In genomic region chr11:101860694-101861371, GRCh38 we compare ENCODE assay signal across 8 cellular contexts. TPM values are rescaled to one million over a fixed set of nuclear protein-coding genes. Genes with fewer than 3 reads are reported as not detected.
DNase-seq lines count a peak whose midpoint lies in the region; ATAC-seq and TF ChIP-seq lines count a peak whose summit lies in the region.

No MANE protein-coding gene starts in this region.

- H3K27ac ChIP-seq in A673 (ENCODE audit: low read depth, low read length, poor library complexity, severe bottlenecking): no peak overlapping the region
- H3K27ac ChIP-seq in HCT116 (ENCODE audit: low read depth, low read length): no peak overlapping the region
- H3K27ac ChIP-seq in lung (ENCODE audit: low read depth in 1 of 2, low read length in 1 of 2): no peak overlapping the region
- H3K27ac ChIP-seq in thyroid gland: no peak overlapping the region

- peak; percentile 80 for TF ChIP-seq RAD21 in HCT116 (IDR thresholded peaks at IDR 0.05; ENCODE audit: low read depth)

- H3K4me3 Mint-ChIP-seq in T-helper 17 cell: no peak overlapping the region
- no peak overlapping the region for H3K4me3 Mint-ChIP-seq in effector memory CD8-positive, alpha-beta T cell

- H3K4me1 ChIP-seq in A673 (ENCODE audit: insufficient read depth, low read length, poor library complexity, severe bottlenecking) (peaks cover 10% of the 10 kb centered on the region), HCT116 (ENCODE audit: control insufficient read depth in 1 of 2, insufficient read depth in 2 of 2, low read length in 2 of 2) (peaks cover 0 to 38% of the 10 kb centered on the region in 2 experiments; a peak in 2 of 4 replicates), Loucy (ENCODE audit: insufficient read depth, low read length, poor library complexity, severe bottlenecking) (no peaks in the 10 kb centered on the region), lung (ENCODE audit: control insufficient read depth in 2 of 2, insufficient read depth in 2 of 2, low read length in 2 of 2) (no peaks in the 10 kb centered on the region), thyroid gland (no peaks in the 10 kb centered on the region)

- BruUV-seq in A673 (replicated peaks; lab: Mats Ljungman, UMichigan) (no TSS peak), HCT116 (replicated peaks; lab: Mats Ljungman, UMichigan) (no TSS peak)

- POLR2A ChIA-PET in A673 (lab: Charles Lee; ENCODE audit: low non-redundant PET) (interaction anchor here (0.5 kb wide), 1 partner anchor 598 kb away, joined by 4 read pairs; no protein-coding TSS in a partner anchor), HCT116 (lab: Charles Lee) (interaction anchor here (0.7 to 4.2 kb wide), 4 partner anchors 14 to 390 kb away, joined by 3 to 28 read pairs (median 4); no protein-coding TSS in a partner anchor)

- H3K4me3 ChIP-seq in A673 (ENCODE audit: low read depth, low read length, poor library complexity, severe bottlenecking) (no peak overlapping the region), GM12864 (ENCODE audit: low read depth, low read length) (no peak overlapping the region), HCT116 (replicated peaks in 1 of 2; ENCODE audit: low read depth in 1 of 2, low read length in 2 of 2) (no peak overlapping the region), Loucy (ENCODE audit: low read length, poor library complexity, severe bottlenecking) (peak overlapping the region; percentile 27), lung (no peak overlapping the region), thyroid gland (replicated peaks in 1 of 3) (no peak overlapping the region)

- peaks cover 4% of the 10 kb centered on the region for H3K9me3 ChIP-seq in A673 (ENCODE audit: low read depth, low read length, poor library complexity, severe bottlenecking)
- no peaks in the 10 kb centered on the region for H3K9me3 ChIP-seq in HCT116 (ENCODE audit: control insufficient read depth in 1 of 2, insufficient read depth in 1 of 2, low read depth in 1 of 2, low read length in 2 of 2)
- H3K9me3 ChIP-seq in Loucy (ENCODE audit: insufficient read depth, low read depth, low read length): no peaks in the 10 kb centered on the region
- no peaks in the 10 kb centered on the region for H3K9me3 ChIP-seq in T-helper 17 cell (ENCODE audit: control insufficient read depth, low read length, poor library complexity, severe bottlenecking)
- H3K9me3 ChIP-seq in lung (ENCODE audit: control insufficient read depth in 2 of 2, insufficient read depth in 1 of 2, low read length in 1 of 2): no peaks in the 10 kb centered on the region
- no peaks in the 10 kb centered on the region for H3K9me3 ChIP-seq in thyroid gland

- H3K9me2 ChIP-seq in HCT116 (ENCODE audit: insufficient read depth) (no peaks in the 10 kb centered on the region), Loucy (replicated peaks; ENCODE audit: low read depth, low read length) (no peaks in the 10 kb centered on the region)

- H3K79me2 ChIP-seq in HCT116 (ENCODE audit: insufficient read depth, low read length) (no peaks in the 10 kb centered on the region), Loucy (ENCODE audit: insufficient read depth, low read length) (no peaks in the 10 kb centered on the region)

- H3K27me3 ChIP-seq in A673 (replicated peaks; ENCODE audit: insufficient read depth, low read depth, low read length, poor library complexity) (no peaks in the 10 kb centered on the region), HCT116 (ENCODE audit: insufficient read depth, low read length) (no peaks in the 10 kb centered on the region), Loucy (ENCODE audit: insufficient read depth, low read length, poor library complexity, severe bottlenecking) (no peaks in the 10 kb centered on the region), lung (ENCODE audit: control insufficient read depth, insufficient read depth) (no peaks in the 10 kb centered on the region), thyroid gland (no peaks in the 10 kb centered on the region)

- H3K9ac ChIP-seq in HCT116 (ENCODE audit: low read length) (no peak overlapping the region), Loucy (ENCODE audit: low read depth, low read length, poor library complexity, severe bottlenecking) (no peak overlapping the region)

- TF ChIP-seq CTCF in A673 (conservative IDR thresholded peaks at IDR 0.05; ENCODE audit: low read depth, low read length) (peak; percentile 88), GM12864 (IDR thresholded peaks at IDR 0.05; ENCODE audit: low read depth, low read length, missing control alignments) (peak; percentile 66), HCT116 (IDR thresholded peaks at IDR 0.05 in 2 of 3, conservative IDR thresholded peaks at IDR 0.05 in 1 of 3; ENCODE audit: borderline replicate concordance in 1 of 3, insufficient read depth in 1 of 3, low read depth in 2 of 3, low read length in 2 of 3) (peak; percentile 78 to 81 (median 81)), Loucy (conservative IDR thresholded peaks at IDR 0.05; ENCODE audit: low read length) (peak; percentile 85), lung (IDR thresholded peaks at IDR 0.05; ENCODE audit: control extremely low read depth, extremely low read depth) (peak; percentile 48), thyroid gland (IDR thresholded peaks at IDR 0.05) (peak in 5 of 6 experiments; percentile 42 to 81 (median 64))

- H3K36me3 ChIP-seq in A673 (ENCODE audit: insufficient read depth, low read length, poor library complexity, severe bottlenecking): no peaks in the 10 kb centered on the region
- no peaks in the 10 kb centered on the region for H3K36me3 ChIP-seq in HCT116 (ENCODE audit: control insufficient read depth in 1 of 2, insufficient read depth in 2 of 2, low read length in 2 of 2)
- no peaks in the 10 kb centered on the region for H3K36me3 ChIP-seq in Loucy (ENCODE audit: insufficient read depth, low read length)
- H3K36me3 ChIP-seq in lung (ENCODE audit: control insufficient read depth in 2 of 2, insufficient read depth in 2 of 2, low read length in 2 of 2): no peaks in the 10 kb centered on the region
- H3K36me3 ChIP-seq in thyroid gland: no peaks in the 10 kb centered on the region

- TF ChIP-seq POLR2A in HCT116 (IDR thresholded peaks at IDR 0.05; ENCODE audit: borderline replicate concordance, extremely low read depth, insufficient read depth, insufficient read length): no peak
- no peak for TF ChIP-seq POLR2A in thyroid gland (IDR thresholded peaks at IDR 0.05)

- no peak overlapping the region for H3K27ac Mint-ChIP-seq in T-helper 17 cell
- no peak overlapping the region for H3K27ac Mint-ChIP-seq in effector memory CD8-positive, alpha-beta T cell

- 31 to 36% methylated on average over 9 of the region's 9 CpGs for WGBS in lung, 2 donors
- WGBS in thyroid gland, 2 donors: 25 to 43% methylated on average over 9 of the region's 9 CpGs

- H3K9me3 Mint-ChIP-seq in effector memory CD8-positive, alpha-beta T cell: no peaks in the 10 kb centered on the region

- CTCF ChIA-PET in A673 (lab: Charles Lee) (interaction anchor here (0.5 to 3.4 kb wide), 8 partner anchors 9 to 154 kb away, joined by 3 to 54 read pairs (median 6); no protein-coding TSS in a partner anchor), HCT116 (lab: Charles Lee) (interaction anchor here (0.7 to 5.9 kb wide), 18 partner anchors 9 to 806 kb away, joined by 3 to 195 read pairs (median 4); no protein-coding TSS in a partner anchor)

- peak overlapping the region; percentile 91 for H2AFZ ChIP-seq in HCT116 (ENCODE audit: low read depth, low read length, poor library complexity, severe bottlenecking)
- peak overlapping the region; percentile 71 for H2AFZ ChIP-seq in Loucy (ENCODE audit: low read length)

- ATAC-seq in HCT116 (peak; percentile 96), T-helper 17 cell (peak; percentile 75), lung (ENCODE audit: insufficient read depth, low FRiP score) (no peak)
- peak; percentile 68 for ATAC-seq in effector memory CD8-positive, alpha-beta T cell (replicated peaks)

- peaks cover 3% of the 10 kb centered on the region for H3K4me1 Mint-ChIP-seq in T-helper 17 cell
- H3K4me1 Mint-ChIP-seq in effector memory CD8-positive, alpha-beta T cell (ENCODE audit: low read depth in 2 of 2): no peaks in the 10 kb centered on the region

- H3K4me2 ChIP-seq in HCT116 (ENCODE audit: low read length): peak overlapping the region; percentile 31
- H3K4me2 ChIP-seq in Loucy (ENCODE audit: low read depth, low read length, poor library complexity, severe bottlenecking): peak overlapping the region; percentile 30

- RAD21 ChIA-PET in HCT116 (lab: Charles Lee; ENCODE audit: low non-redundant PET in 1 of 2, low total read pairs in 2 of 2, uncharacterized antibody in 2 of 2, unreplicated experiment in 2 of 2): interaction anchor here (0.7 to 3.8 kb wide), 5 partner anchors 147 to 806 kb away, joined by 3 to 21 read pairs (median 3); no protein-coding TSS in a partner anchor

- peak; percentile 74 for DNase-seq in A673 (ENCODE audit: low spot score)
- DNase-seq in GM12864 (ENCODE audit: low read depth): no peak
- peak; percentile 57 for DNase-seq in HCT116 (ENCODE audit: low read depth, low spot score)
- DNase-seq in T-helper 17 cell: peak in 1 of 3 donors; percentile 4
- peak; percentile 4 to 9 (median 4) for DNase-seq in effector memory CD8-positive, alpha-beta T cell
- DNase-seq in lung (ENCODE audit: low spot score): peak; percentile 46
- peak; percentile 40 to 42 for DNase-seq in thyroid gland

- H3K36me3 Mint-ChIP-seq in T-helper 17 cell (ENCODE audit: low read depth): no peaks in the 10 kb centered on the region
- no peaks in the 10 kb centered on the region for H3K36me3 Mint-ChIP-seq in effector memory CD8-positive, alpha-beta T cell (ENCODE audit: insufficient read depth)

- peaks cover 17% of the 10 kb centered on the region for H3K27me3 Mint-ChIP-seq in T-helper 17 cell
- H3K27me3 Mint-ChIP-seq in effector memory CD8-positive, alpha-beta T cell: peaks cover 9 to 11% of the 10 kb centered on the region in 2 donors

- H3F3A ChIP-seq in Loucy (ENCODE audit: low read depth): no peaks in the 10 kb centered on the region

- no peaks in the 10 kb centered on the region for H4K20me1 ChIP-seq in HCT116 (ENCODE audit: insufficient read depth)
- no peaks in the 10 kb centered on the region for H4K20me1 ChIP-seq in Loucy (ENCODE audit: insufficient read depth, low read length, poor library complexity, severe bottlenecking)

- intact Hi-C loops in A673 (cut with micrococcal nuclease; ENCODE audit: unreplicated experiment) (loop anchor here (2.0 to 10.0 kb wide), 3 partner anchors 146 to 754 kb away; no protein-coding TSS in a partner anchor), HCT116 (cut with micrococcal nuclease) (loop anchor here (1.0 to 10.0 kb wide), 3 partner anchors 146 to 806 kb away; partner anchors contain the start of gene BIRC2), thyroid gland (cut with DNase I) (loop anchor here (5.0 kb wide), 1 partner anchor 146 kb away; no protein-coding TSS in a partner anchor)

RNA-seq across cellular contexts. Expression of gene CEP126, which starts 54.0 kb away (rescaled TPM):
- total RNA-seq in A673 (2021): 2.3 and 3.1 TPM in 2 replicates
- total RNA-seq in HCT116 (2021; ENCODE audit: unreplicated experiment): 2.0 TPM
- polyA plus RNA-seq in HCT116 (2012): 0.57 and 1.5 TPM in 2 replicates
- 1 to 10 TPM in 1 of 2 donors, under 1 TPM in 1; 0.94 to 2.6 TPM for total RNA-seq in T-helper 17 cell
- total RNA-seq in lung: 10 to 100 TPM in 1 of 2 donors, 1 to 10 TPM in 1; 8.5 to 12.5 TPM
- polyA plus RNA-seq in lung: 1 to 10 TPM; 1.7 to 6.5 TPM
- 10 to 100 TPM in 1 of 4 donors, 1 to 10 TPM in 3; 6.3 to 10.6 (median 8.1) TPM for total RNA-seq in thyroid gland

RNA-seq across cellular contexts. Expression of gene ANGPTL5, which starts 55.5 kb away (rescaled TPM):
- total RNA-seq in A673 (2021): not detected in 2 replicates
- not detected for total RNA-seq in HCT116 (2021; ENCODE audit: unreplicated experiment)
- polyA plus RNA-seq in HCT116 (2012): not detected in 2 replicates
- total RNA-seq in T-helper 17 cell: not detected
- total RNA-seq in lung: under 1 TPM in 1 of 2 donors, not detected in 1; 0.40 TPM
- polyA plus RNA-seq in lung: under 1 TPM; 0.08 to 0.11 TPM
- total RNA-seq in thyroid gland: 1 to 10 TPM in 2 of 4 donors, under 1 TPM in 1, not detected in 1; 0.63 to 2.3 (median 1.2) TPM
